ENCODE assay signal across 8 cellular contexts in the genomic region with DNA sequence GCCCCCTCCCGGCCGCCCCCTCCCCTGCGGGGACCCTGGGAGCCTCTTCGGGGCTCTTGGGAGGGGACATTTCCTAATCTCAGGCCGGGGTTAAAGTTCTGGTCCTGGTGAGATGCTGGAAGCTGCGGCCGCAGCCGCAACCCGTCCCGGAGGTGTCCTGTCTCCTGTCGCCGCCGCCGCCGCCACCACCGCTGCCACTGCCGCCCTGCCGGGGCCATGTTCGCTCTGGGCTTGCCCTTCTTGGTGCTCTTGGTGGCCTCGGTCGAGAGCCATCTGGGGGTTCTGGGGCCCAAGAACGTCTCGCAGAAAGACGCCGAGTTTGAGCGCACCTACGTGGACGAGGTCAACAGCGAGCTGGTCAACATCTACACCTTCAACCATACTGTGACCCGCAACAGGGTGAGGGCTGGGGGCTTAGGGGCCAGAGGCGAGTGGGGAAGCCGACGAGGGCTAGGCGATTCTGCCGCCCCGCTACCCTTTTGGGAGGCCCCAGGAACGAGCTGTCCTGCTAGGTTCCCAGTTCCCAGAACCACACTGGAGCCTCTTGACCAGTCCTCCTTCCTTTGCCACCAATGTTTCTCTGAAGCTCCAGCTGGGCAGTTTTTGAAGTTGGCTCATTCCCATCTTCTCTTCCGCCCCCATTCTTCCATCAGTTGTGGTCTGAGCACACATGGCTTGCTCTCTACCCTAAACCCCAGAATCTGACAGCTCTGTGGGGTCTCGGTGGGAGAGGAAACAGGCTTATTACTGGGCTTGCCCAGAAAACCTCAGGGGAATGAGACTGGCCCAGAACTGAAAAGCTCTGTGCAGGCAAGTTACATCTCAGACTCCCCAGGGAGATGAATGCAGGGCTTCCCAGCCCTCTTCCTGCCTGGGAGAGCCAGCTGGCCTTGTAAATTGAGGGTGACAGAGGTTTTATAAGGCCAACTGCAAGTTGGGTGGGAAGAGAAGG. TPM values are rescaled to one million over a fixed set of nuclear protein-coding genes. Genes with fewer than 3 reads are reported as not detected.
DNase-seq lines count a peak whose midpoint lies in the region; ATAC-seq and TF ChIP-seq lines count a peak whose summit lies in the region.

No MANE protein-coding gene starts in this region.

- H3K27me3 ChIP-seq in BLaER1 = no peaks in the 10 kb centered on the region
- H3K27me3 ChIP-seq in liver (ENCODE audit: control insufficient read depth in 4 of 4, insufficient read depth in 4 of 4, low read length in 3 of 4) = no peaks in the 10 kb centered on the region

- H4K20me1 ChIP-seq in BLaER1 = no peaks in the 10 kb centered on the region

- ATAC-seq in GM19324 (IDR thresholded peaks at IDR 0.05; ENCODE audit: low FRiP score, unreplicated experiment) (peak; percentile 24), HG03442 (IDR thresholded peaks at IDR 0.05; ENCODE audit: unreplicated experiment) (peak; percentile 22)

- peaks cover 40% of the 10 kb centered on the region for H3K4me1 ChIP-seq in BLaER1
- H3K4me1 ChIP-seq in liver (ENCODE audit: control insufficient read depth in 4 of 4, insufficient read depth in 4 of 4, low read length in 3 of 4) = peaks cover 4 to 23% (median 18%) of the 10 kb centered on the region in 4 donors

- peak overlapping the region; percentile 84 for H3K27ac ChIP-seq in BLaER1
- H3K27ac ChIP-seq in liver (ENCODE audit: low read depth in 1 of 2, low read length in 2 of 2) = peak overlapping the region; percentile 74 to 85

- no peak for TF ChIP-seq CTCF in liver (IDR thresholded peaks at IDR 0.05; ENCODE audit: low read depth, low read length, missing input control)

- no peaks in the 10 kb centered on the region for H3K9me3 ChIP-seq in BLaER1
- no peaks in the 10 kb centered on the region for H3K9me3 ChIP-seq in liver (ENCODE audit: control insufficient read depth in 4 of 4, low read length in 3 of 4)

- peak overlapping the region; percentile 77 for H3K4me3 ChIP-seq in BLaER1
- H3K4me3 ChIP-seq in liver (ENCODE audit: low read depth in 1 of 3, low read length in 3 of 3) = peak overlapping the region; percentile 64 to 95 (median 70)

- WGBS in liver = 1% methylated on average over 39 of the region's 39 CpGs

- H3K4me2 ChIP-seq in BLaER1 = peak overlapping the region; percentile 98

- DNase-seq in T-helper 22 cell (ENCODE audit: low read depth) (peak; percentile 18), cerebellar cortex (ENCODE audit: low spot score) (peak; percentile 42), LoVo (ENCODE audit: low spot score) (no peak)
- DNase-seq in stimulated activated CD8-positive, alpha-beta memory T cell treated with anti-CD3 and anti-CD28 coated beads, Interleukin-12 subunit alpha, Interleukin-12 subunit beta, amount 100 ng/mL, for 1 hour (ENCODE audit: low read depth) = peak; percentile 19

- TF ChIP-seq RAD21 in liver (IDR thresholded peaks at IDR 0.05) = no peak

- H3K36me3 ChIP-seq in BLaER1 (peaks cover 14% of the 10 kb centered on the region; the same call in 1 of the 2 replicates), liver (ENCODE audit: control insufficient read depth in 4 of 4, insufficient read depth in 3 of 4, low read depth in 1 of 4, low read length in 3 of 4) (peaks cover 3 to 17% (median 10%) of the 10 kb centered on the region in 4 donors)

- H3K9ac ChIP-seq in BLaER1 (peak overlapping the region; percentile 81), liver (ENCODE audit: low read depth in 1 of 2, low read length in 2 of 2) (peak overlapping the region; percentile 49 to 76)

TF ChIP-seq in liver, 16 proteins besides CTCF, POLR2A, EP300 and RAD21:
- TF ChIP-seq, protein P1, sequence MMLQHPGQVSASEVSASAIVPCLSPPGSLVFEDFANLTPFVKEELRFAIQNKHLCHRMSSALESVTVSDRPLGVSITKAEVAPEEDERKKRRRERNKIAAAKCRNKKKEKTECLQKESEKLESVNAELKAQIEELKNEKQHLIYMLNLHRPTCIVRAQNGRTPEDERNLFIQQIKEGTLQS (IDR thresholded peaks at IDR 0.05) = no peak
- TF ChIP-seq HNF4A (conservative IDR thresholded peaks at IDR 0.05) = peak in 1 of 2 donors; percentile 21

RNA-seq across cellular contexts. Expression of a gene that starts 0.8 kb away (rescaled TPM):
- 10 to 100 TPM; 21.7 to 42.9 TPM for total RNA-seq in liver
- 10 to 100 TPM; 11.2 to 23.1 TPM for polyA plus RNA-seq in liver

RNA-seq across cellular contexts. Expression of a gene that starts 19.8 kb away (rescaled TPM):
- 100 to 1,000 TPM in 1 of 2 donors, 1 to 10 TPM in 1; 7.4 to 168 TPM for total RNA-seq in liver
- 100 to 1,000 TPM in 1 of 2 donors, 10 to 100 TPM in 1; 24.6 to 309 TPM for polyA plus RNA-seq in liver

RNA-seq across cellular contexts. Expression of a gene that starts 35.2 kb away (rescaled TPM):
- 10 to 100 TPM; 33.4 to 39.8 TPM for total RNA-seq in liver
- polyA plus RNA-seq in liver = 10 to 100 TPM; 12.7 to 16.4 TPM

RNA-seq across cellular contexts. Expression of a gene that starts 52.5 kb away (rescaled TPM):
- 10 to 100 TPM; 19.7 to 32.3 TPM for total RNA-seq in liver
- polyA plus RNA-seq in liver = 10 to 100 TPM in 1 of 2 donors, 1 to 10 TPM in 1; 7.3 to 12.7 TPM

RNA-seq across cellular contexts. Expression of a gene that starts 53.1 kb away (rescaled TPM):
- 1 to 10 TPM; 6.0 to 6.1 TPM for total RNA-seq in liver
- 1 to 10 TPM; 4.6 to 6.2 TPM for polyA plus RNA-seq in liver
